ENCODE assay signal across 29 cellular contexts in genomic region chr6:60670036-60670435, GRCh38.
"Had no signal": no experiment of that assay in that cellular context is flagged by ENCODE, and none has a peak within 500 bp of the region (broad histone marks: within the 10 kb centered on the region; RNA-seq: fewer than 3 reads in every experiment).

No MANE protein-coding gene starts in this region.

- H3K27ac Mint-ChIP-seq: activated CD4-positive, alpha-beta memory T cell treated with anti-CD3 and anti-CD28 coated beads, Interleukin-2, amount 10 ng/mL, durations not matched to agents 7 days and 5 days; activated CD4-positive, alpha-beta T cell treated with anti-CD3 and anti-CD28 coated beads for 36 hours; activated CD4-positive, alpha-beta T cell treated with anti-CD3 and anti-CD28 coated beads, Interleukin-2, amount 10 ng/mL, durations not matched to agents 7 days and 5 days; activated naive CD4-positive, alpha-beta T cell treated with anti-CD3 and anti-CD28 coated beads, Interleukin-2, amount 10 ng/mL, durations not matched to agents 7 days and 5 days; activated naive CD4-positive, alpha-beta T cell treated with anti-CD3 and anti-CD28 coated beads, Interleukin-2, amount 50 U/mL, for 72 hours; activated naive CD8-positive, alpha-beta T cell treated with anti-CD3 and anti-CD28 coated beads, Interleukin-2, amount 10 ng/mL, durations not matched to agents 7 days and 5 days; activated T-cell treated with anti-CD3 and anti-CD28 coated beads, Interleukin-2, amount 50 U/mL, for 24 hours; activated T-cell treated with anti-CD3 and anti-CD28 coated beads, Interleukin-2, amount 50 U/mL, for 72 hours; brain; dendritic cell treated with granulocyte-macrophage colony-stimulating factor and Interleukin-4, amounts not matched to agents 40 ng/mL and 50 ng/mL, for 4 days; endodermal cell had no signal

- H3K27ac ChIP-seq: ascending aorta, coronary artery, dorsolateral prefrontal cortex, esophagus muscularis mucosa, gastroesophageal sphincter, heart right ventricle had no signal

- H3K27me3 ChIP-seq: ascending aorta, dorsolateral prefrontal cortex, esophagus muscularis mucosa, gastroesophageal sphincter, heart right ventricle had no signal

- H3K4me1 Mint-ChIP-seq: activated CD4-positive, alpha-beta memory T cell treated with anti-CD3 and anti-CD28 coated beads, Interleukin-2, amount 10 ng/mL, durations not matched to agents 7 days and 5 days; activated CD4-positive, alpha-beta T cell treated with anti-CD3 and anti-CD28 coated beads for 36 hours; activated CD4-positive, alpha-beta T cell treated with anti-CD3 and anti-CD28 coated beads, Interleukin-2, amount 10 ng/mL, durations not matched to agents 7 days and 5 days; activated naive CD4-positive, alpha-beta T cell treated with anti-CD3 and anti-CD28 coated beads, Interleukin-2, amount 10 ng/mL, durations not matched to agents 7 days and 5 days; activated naive CD8-positive, alpha-beta T cell treated with anti-CD3 and anti-CD28 coated beads, Interleukin-2, amount 10 ng/mL, durations not matched to agents 7 days and 5 days; brain; central memory CD8-positive, alpha-beta T cell had no signal

- H3K4me3 Mint-ChIP-seq: activated CD4-positive, alpha-beta memory T cell treated with anti-CD3 and anti-CD28 coated beads, Interleukin-2, amount 10 ng/mL, durations not matched to agents 7 days and 5 days; activated CD4-positive, alpha-beta T cell treated with anti-CD3 and anti-CD28 coated beads for 36 hours; activated CD4-positive, alpha-beta T cell treated with anti-CD3 and anti-CD28 coated beads, Interleukin-2, amount 10 ng/mL, durations not matched to agents 7 days and 5 days; activated naive CD4-positive, alpha-beta T cell treated with anti-CD3 and anti-CD28 coated beads, Interleukin-2, amount 10 ng/mL, durations not matched to agents 7 days and 5 days; activated naive CD8-positive, alpha-beta T cell treated with anti-CD3 and anti-CD28 coated beads, Interleukin-2, amount 10 ng/mL, durations not matched to agents 7 days and 5 days; activated T-cell treated with anti-CD3 and anti-CD28 coated beads, Interleukin-2, amount 50 U/mL, for 24 hours; activated T-cell treated with anti-CD3 and anti-CD28 coated beads, Interleukin-2, amount 50 U/mL, for 72 hours; brain; central memory CD8-positive, alpha-beta T cell; dendritic cell treated with granulocyte-macrophage colony-stimulating factor and Interleukin-4, amounts not matched to agents 40 ng/mL and 50 ng/mL, for 4 days; endodermal cell had no signal

- H3K36me3 ChIP-seq: ascending aorta, esophagus muscularis mucosa, gastroesophageal sphincter, heart right ventricle had no signal

- DNase-seq: activated CD4-positive, alpha-beta memory T cell treated with anti-CD3 and anti-CD28 coated beads, Interleukin-2, amount 10 ng/mL, durations not matched to agents 7 days and 5 days; activated CD4-positive, alpha-beta T cell treated with anti-CD3 and anti-CD28 coated beads for 36 hours; activated CD4-positive, alpha-beta T cell treated with anti-CD3 and anti-CD28 coated beads, Interleukin-2, amount 10 ng/mL, durations not matched to agents 7 days and 5 days; activated CD4-positive, alpha-beta T cell treated with anti-CD3 and anti-CD28 coated beads, Interleukin-2, amount 50 U/mL, for 4 hours; activated CD4-positive, CD25-positive, alpha-beta regulatory T cell; activated CD4-positive, CD25-positive, alpha-beta regulatory T cell treated with anti-CD3 and anti-CD28 coated beads, Interleukin-2, amount 50 U/mL, for 72 hours; activated CD8-positive, alpha-beta memory T cell treated with anti-CD3 and anti-CD28 coated beads, Interleukin-2, amount 50 U/mL, for 48 hours; activated gamma-delta T cell; activated naive CD4-positive, alpha-beta T cell; activated naive CD4-positive, alpha-beta T cell treated with anti-CD3 and anti-CD28 coated beads, Interleukin-2, amount 10 ng/mL, durations not matched to agents 7 days and 5 days; activated naive CD8-positive, alpha-beta T cell treated with anti-CD3 and anti-CD28 coated beads, Interleukin-2, amount 10 ng/mL, durations not matched to agents 7 days and 5 days; activated T-cell treated with anti-CD3 and anti-CD28 coated beads for 4 hours; activated T-cell treated with anti-CD3 and anti-CD28 coated beads, Interleukin-2, amount 50 U/mL, for 24 hours; activated T-cell treated with anti-CD3 and anti-CD28 coated beads, Interleukin-2, amount 50 U/mL, for 72 hours; dorsolateral prefrontal cortex; effector memory CD4-positive, alpha-beta T cell; endodermal cell; erythroblast; foreskin melanocyte; heart right ventricle; T-helper 2 cell had no signal

- H3K4me3 ChIP-seq: ascending aorta, coronary artery, dorsolateral prefrontal cortex, esophagus muscularis mucosa, gastroesophageal sphincter, heart right ventricle had no signal

- H3K4me1 ChIP-seq: ascending aorta, esophagus muscularis mucosa, gastroesophageal sphincter, heart right ventricle had no signal

- H3K27me3 Mint-ChIP-seq: activated CD4-positive, alpha-beta memory T cell treated with anti-CD3 and anti-CD28 coated beads, Interleukin-2, amount 10 ng/mL, durations not matched to agents 7 days and 5 days; activated CD4-positive, alpha-beta T cell treated with anti-CD3 and anti-CD28 coated beads for 36 hours; activated CD4-positive, alpha-beta T cell treated with anti-CD3 and anti-CD28 coated beads, Interleukin-2, amount 10 ng/mL, durations not matched to agents 7 days and 5 days; activated naive CD4-positive, alpha-beta T cell treated with anti-CD3 and anti-CD28 coated beads, Interleukin-2, amount 10 ng/mL, durations not matched to agents 7 days and 5 days; activated naive CD8-positive, alpha-beta T cell treated with anti-CD3 and anti-CD28 coated beads, Interleukin-2, amount 10 ng/mL, durations not matched to agents 7 days and 5 days; activated T-cell treated with anti-CD3 and anti-CD28 coated beads, Interleukin-2, amount 50 U/mL, for 24 hours; central memory CD8-positive, alpha-beta T cell; dendritic cell treated with granulocyte-macrophage colony-stimulating factor and Interleukin-4, amounts not matched to agents 40 ng/mL and 50 ng/mL, for 4 days had no signal

- H3K36me3 Mint-ChIP-seq: activated naive CD4-positive, alpha-beta T cell treated with anti-CD3 and anti-CD28 coated beads, Interleukin-2, amount 10 ng/mL, durations not matched to agents 7 days and 5 days; activated naive CD8-positive, alpha-beta T cell treated with anti-CD3 and anti-CD28 coated beads, Interleukin-2, amount 10 ng/mL, durations not matched to agents 7 days and 5 days; brain had no signal

- H3K9me3 ChIP-seq: ascending aorta, esophagus muscularis mucosa, gastroesophageal sphincter had no signal
